Comparison of ENCODE assay signal across 15 cellular contexts in genomic region chr10:62911210-62911963, GRCh38.
DNase-seq lines count a peak whose midpoint lies in the region; ATAC-seq and TF ChIP-seq lines count a peak whose summit lies in the region.
"Had no signal": no experiment of that assay in that cellular context is flagged by ENCODE, and none has a peak within 500 bp of the region (broad histone marks: within the 10 kb centered on the region; RNA-seq: fewer than 3 reads in every experiment).

No MANE protein-coding gene starts in this region.

- H2BK5ac ChIP-seq in mesenchymal stem cell (ENCODE audit: low read depth, low read length, poor library complexity, severe bottlenecking), result no peak overlapping the region

- no peaks in the 10 kb centered on the region for H3K9me3 Mint-ChIP-seq in endodermal cell

- no peaks in the 10 kb centered on the region for H3K79me1 ChIP-seq in mesenchymal stem cell (replicated peaks; ENCODE audit: low read length, poor library complexity, severe bottlenecking)

- H3K36me3 ChIP-seq in left ventricle myocardium inferior (no peaks in the 10 kb centered on the region), endodermal cell (ENCODE audit: control insufficient read depth, insufficient read depth, low read length) (no peaks in the 10 kb centered on the region), mesenchymal stem cell (ENCODE audit: control insufficient read depth in 1 of 2, insufficient read depth in 2 of 2, low read depth in 1 of 2, low read length in 2 of 2) (no peaks in the 10 kb centered on the region), testis (ENCODE audit: low read depth, missing control alignments) (no peaks in the 10 kb centered on the region)

- peaks cover 60% of the 10 kb centered on the region for H3K27me3 ChIP-seq in left ventricle myocardium inferior (ENCODE audit: low read depth)
- no peaks in the 10 kb centered on the region for H3K27me3 ChIP-seq in endodermal cell (ENCODE audit: control insufficient read depth, insufficient read depth, low read length, poor library complexity, severe bottlenecking)
- peaks cover 0 to 4% of the 10 kb centered on the region in 2 experiments for H3K27me3 ChIP-seq in mesenchymal stem cell (ENCODE audit: control insufficient read depth in 1 of 2, insufficient read depth in 1 of 2, low read length in 2 of 2)
- no peaks in the 10 kb centered on the region for H3K27me3 ChIP-seq in testis

- H3K4me2 ChIP-seq in mesenchymal stem cell (ENCODE audit: low read length, poor library complexity, severe bottlenecking), result no peak overlapping the region

- H3K23ac ChIP-seq in mesenchymal stem cell (ENCODE audit: low read length in 2 of 2), result no peak overlapping the region

- WGBS in endodermal cell (ENCODE audit: insufficient coverage in 1 of 2, insufficient read length in 1 of 2), 2 experiments, result 78 to 86% methylated on average over 10 to 11 of the region's 11 CpGs
- WGBS in mesenchymal stem cell, result 73% methylated on average over 11 of the region's 11 CpGs
- 63 to 78% methylated on average over 11 of the region's 11 CpGs for WGBS in testis, 2 donors

- no peaks in the 10 kb centered on the region for H3K36me3 Mint-ChIP-seq in endodermal cell (ENCODE audit: low read depth)

- H4K91ac ChIP-seq in mesenchymal stem cell (ENCODE audit: low read length), result no peak overlapping the region

- intact Hi-C loops in left ventricle myocardium inferior (cut with micrococcal nuclease) (no loop called here), Right ventricle myocardium inferior (cut with DNase I) (no loop called here), testis (cut with DNase I; ENCODE audit: low total_unique reads) (no loop called here)

- H3K14ac ChIP-seq in mesenchymal stem cell (ENCODE audit: low read length in 2 of 2), result no peak overlapping the region

- no peak for TF ChIP-seq CTCF in left ventricle myocardium inferior (IDR thresholded peaks at IDR 0.05; ENCODE audit: borderline replicate concordance)
- TF ChIP-seq CTCF in endodermal cell (conservative IDR thresholded peaks at IDR 0.05), result no peak
- TF ChIP-seq CTCF in testis (IDR thresholded peaks at IDR 0.05), result no peak

- ATAC-seq in Right ventricle myocardium inferior, result no peak
- ATAC-seq: SK-N-SH treated with all-trans-retinoic acid at 6 μM for 48 hours had no signal

- H3K4ac ChIP-seq in mesenchymal stem cell (ENCODE audit: low read depth in 1 of 2, low read length in 2 of 2), result no peak overlapping the region

- no peak for TF ChIP-seq POLR2A in testis (IDR thresholded peaks at IDR 0.05)

- peak overlapping the region; percentile 45 for H3K27ac Mint-ChIP-seq in endodermal cell

- peaks cover 3% of the 10 kb centered on the region for H3K27me3 Mint-ChIP-seq in endodermal cell (ENCODE audit: insufficient read depth)

- H3K4me1 Mint-ChIP-seq in endodermal cell, result peaks cover 5% of the 10 kb centered on the region

- H3K4me1 ChIP-seq in left ventricle myocardium inferior (peaks cover 9% of the 10 kb centered on the region), endodermal cell (ENCODE audit: control insufficient read depth, insufficient read depth, low read length) (no peaks in the 10 kb centered on the region), mesenchymal stem cell (ENCODE audit: control insufficient read depth, insufficient read depth, low read depth, low read length) (no peaks in the 10 kb centered on the region), testis (no peaks in the 10 kb centered on the region)

- H3K9me3 ChIP-seq in left ventricle myocardium inferior (replicated peaks) (no peaks in the 10 kb centered on the region), endodermal cell (ENCODE audit: control insufficient read depth, low read length) (no peaks in the 10 kb centered on the region), mesenchymal stem cell (ENCODE audit: control insufficient read depth, low read length) (no peaks in the 10 kb centered on the region), testis (no peaks in the 10 kb centered on the region)

- H3K9ac ChIP-seq in endodermal cell (ENCODE audit: extremely low read depth, low read length, poor library complexity, severe bottlenecking), result no peak overlapping the region
- peak overlapping the region; percentile 27 for H3K9ac ChIP-seq in mesenchymal stem cell (ENCODE audit: low read length)

- no peak overlapping the region for H3K18ac ChIP-seq in mesenchymal stem cell (ENCODE audit: low read depth in 1 of 2, low read length in 2 of 2)

- no peak overlapping the region for H2AFZ ChIP-seq in mesenchymal stem cell (ENCODE audit: low read depth, low read length)

- DNase-seq in left ventricle myocardium inferior (no peak), Right ventricle myocardium inferior (ENCODE audit: missing footprints) (no peak), endodermal cell (peak; percentile 57), mesenchymal stem cell (no peak), testis (peak; percentile 49), middle frontal gyrus (ENCODE audit: extremely low spot score, low spot score) (no peak), occipital lobe (lab: John Stamatoyannopoulos, UW) (no peak)
- DNase-seq in activated CD8-positive, alpha-beta memory T cell treated with anti-CD3 and anti-CD28 coated beads, Interleukin-2, amount 50 U/mL, for 48 hours, result no peak
- DNase-seq: 8988T, activated gamma-delta T cell treated with Interleukin-2 at 50 U/mL for 16 hours, GDM1, Kasumi-1, NCI-H1436 treated with DMSO at 0.1 percent for 48 hours had no signal

- no peak overlapping the region for H4K8ac ChIP-seq in mesenchymal stem cell (ENCODE audit: low read length)

- H3K27ac ChIP-seq in left ventricle myocardium inferior (replicated peaks) (peak overlapping the region; percentile 29), endodermal cell (ENCODE audit: low read depth, low read length) (peak overlapping the region; percentile 30), mesenchymal stem cell (ENCODE audit: low read length, poor library complexity, severe bottlenecking) (no peak overlapping the region), testis (no peak overlapping the region)
- H3K27ac ChIP-seq: HL-60 had no signal

- H2AK5ac ChIP-seq in mesenchymal stem cell (ENCODE audit: low read length, severe bottlenecking), result no peak overlapping the region

- no peak overlapping the region for H2BK120ac ChIP-seq in mesenchymal stem cell (ENCODE audit: low read depth, low read length)

- no peak overlapping the region for H3K4me3 ChIP-seq in left ventricle myocardium inferior
- no peak overlapping the region for H3K4me3 ChIP-seq in endodermal cell (ENCODE audit: low read length)
- no peak overlapping the region for H3K4me3 ChIP-seq in mesenchymal stem cell (ENCODE audit: insufficient read depth in 1 of 2, low read depth in 1 of 2, low read length in 2 of 2)
- H3K4me3 ChIP-seq in testis, result no peak overlapping the region

- no peak overlapping the region for H2BK15ac ChIP-seq in mesenchymal stem cell (ENCODE audit: low read depth, poor library complexity, severe bottlenecking)

- no peak overlapping the region for H2BK12ac ChIP-seq in mesenchymal stem cell (ENCODE audit: low read length in 2 of 2)

- H3K4me3 Mint-ChIP-seq in endodermal cell, result no peak overlapping the region

Comparison
In these comparisons a context has a peak if more than half of its experiments do, and no peak if none do; other contexts are left out.
1. DNase-seq: peak in endodermal cell (single experiment) and testis (single experiment); none in left ventricle myocardium inferior (single experiment), Right ventricle myocardium inferior (single experiment), mesenchymal stem cell (single experiment), middle frontal gyrus (single experiment), occipital lobe (single experiment) and activated CD8-positive, alpha-beta memory T cell treated with anti-CD3 and anti-CD28 coated beads, Interleukin-2, amount 50 U/mL, for 48 hours (single experiment).
2. H3K27ac ChIP-seq: peak in left ventricle myocardium inferior (single experiment) and endodermal cell (single experiment); none in mesenchymal stem cell (single experiment) and testis (0 of 2).